9 cellular contexts compared by ENCODE assay signal in genomic region chr5:143094087-143094511, GRCh38.
DNase-seq lines count a peak whose midpoint lies in the region; TF ChIP-seq lines count a peak whose summit lies in the region.
"Had no signal": no experiment of that assay in that cellular context is flagged by ENCODE, and none has a peak within 500 bp of the region (broad histone marks: within the 10 kb centered on the region; RNA-seq: fewer than 3 reads in every experiment).

No MANE protein-coding gene starts in this region.

- no peaks in the 10 kb centered on the region for H3K9me2 ChIP-seq in PC-9 (ENCODE audit: insufficient read depth)

- H2AFZ ChIP-seq in PC-9: no peak overlapping the region

- TF ChIP-seq CTCF in nephron (IDR thresholded peaks at IDR 0.05; ENCODE audit: unreplicated experiment in 3 of 3) (peak in 1 of 3 experiments; percentile 22), PC-9 (conservative IDR thresholded peaks at IDR 0.05) (no peak)

- peak overlapping the region; percentile 25 to 67 (median 65) for H3K27ac Mint-ChIP-seq in nephron

- no peaks in the 10 kb centered on the region for H3K27me3 ChIP-seq in HUES64 (ENCODE audit: insufficient read depth, low read length)
- no peaks in the 10 kb centered on the region for H3K27me3 ChIP-seq in PC-9 (ENCODE audit: insufficient read depth, low read depth)

- H3K4me3 ChIP-seq in HUES64 (ENCODE audit: low read length) (peak overlapping the region; percentile 39), PC-9 (no peak overlapping the region)

- H3K9me3 ChIP-seq in HUES64 (ENCODE audit: insufficient read depth, low read depth, low read length) (no peaks in the 10 kb centered on the region), PC-9 (ENCODE audit: insufficient read depth, low read depth) (no peaks in the 10 kb centered on the region)

- CTCF ChIA-PET in PC-9 (lab: Charles Lee): no interaction called here

- H3K36me3 ChIP-seq in HUES64 (ENCODE audit: insufficient read depth, low read length) (no peaks in the 10 kb centered on the region), PC-9 (ENCODE audit: low read depth) (no peaks in the 10 kb centered on the region)

- no peaks in the 10 kb centered on the region for H3K9me3 Mint-ChIP-seq in nephron

- intact Hi-C loops in PC-9 (cut with micrococcal nuclease; ENCODE audit: unreplicated experiment): no loop called here

- H3K4me1 ChIP-seq in HUES64 (ENCODE audit: insufficient read depth, low read length) (peaks cover 44% of the 10 kb centered on the region), PC-9 (replicated peaks; ENCODE audit: insufficient read depth) (no peaks in the 10 kb centered on the region)

- H3K4me2 ChIP-seq in PC-9: no peak overlapping the region

- H3K27ac ChIP-seq in HUES64 (ENCODE audit: low read depth, low read length): peak overlapping the region; percentile 83; the same call in 1 of the 2 replicates
- peak overlapping the region; percentile 22 for H3K27ac ChIP-seq in epithelial cell of prostate
- H3K27ac ChIP-seq in PC-9: no peak overlapping the region

- WGBS in HUES64: 1% methylated on average over 16 of the region's 16 CpGs

- DNase-seq in EL: peak; percentile 59
- DNase-seq in epithelial cell of prostate (ENCODE audit: low read depth, low spot score): no peak
- no peak for DNase-seq in OCI-M2 (lab: John Stamatoyannopoulos, UW; ENCODE audit: unreplicated experiment)
- DNase-seq in NCI-H524 treated with DMSO at 0.1 percent for 48 hours (lab: John Stamatoyannopoulos, UW): no peak
- DNase-seq in NK-92 (lab: John Stamatoyannopoulos, UW; ENCODE audit: unreplicated experiment): no peak
- no peak for DNase-seq in PC-9
- DNase-seq: cerebellar nuclear complex had no signal

- peaks cover 9% of the 10 kb centered on the region for H3K27me3 Mint-ChIP-seq in nephron (ENCODE audit: low read depth)

- no peaks in the 10 kb centered on the region for H3K79me2 ChIP-seq in PC-9 (ENCODE audit: low read depth)

- no TSS peak for BruUV-seq in PC-9 (replicated peaks; lab: Mats Ljungman, UMichigan)

- peak overlapping the region; percentile 63 to 70 (median 66) for H3K4me3 Mint-ChIP-seq in nephron

- H3K36me3 Mint-ChIP-seq in nephron (ENCODE audit: low read depth): no peaks in the 10 kb centered on the region

- POLR2A ChIA-PET in PC-9 (lab: Charles Lee; ENCODE audit: unreplicated experiment): no interaction called here

- peaks cover 10% of the 10 kb centered on the region for H3K4me1 Mint-ChIP-seq in nephron

- H4K20me1 ChIP-seq in PC-9 (ENCODE audit: insufficient read depth): no peaks in the 10 kb centered on the region

- H3K9ac ChIP-seq in HUES64 (ENCODE audit: low read depth, low read length): peak overlapping the region; percentile 33; the same call in 1 of the 2 replicates

- no peaks in the 10 kb centered on the region for H3F3A ChIP-seq in PC-9 (ENCODE audit: insufficient read depth, low read depth)
